ENCODE assay signal across 8 cellular contexts in genomic region chr5:141878186-141878770, GRCh38. TPM values are rescaled to one million over a fixed set of nuclear protein-coding genes. Genes with fewer than 3 reads are reported as not detected.
A peak's percentile ranks its signal among the peaks of the same experiment; 100 is the strongest.
DNase-seq lines count a peak whose midpoint lies in the region; ATAC-seq, FAIRE-seq and TF ChIP-seq lines count a peak whose summit lies in the region.

PCDH1 (minus strand) TSS chr5:141878410; CDS start chr5:141878262, 148 bp downstream.

- FAIRE-seq in GM19239 (lab: Jason Lieb, UNC), result no peak

- peaks cover 37% of the 10 kb centered on the region for H3K4me1 ChIP-seq in MM.1S (ENCODE audit: low read length)
- peaks cover 29% of the 10 kb centered on the region for H3K4me1 ChIP-seq in adipocyte (ENCODE audit: control insufficient read depth, insufficient read depth, low read length)
- peaks cover 7% of the 10 kb centered on the region for H3K4me1 ChIP-seq in cardiac muscle cell (ENCODE audit: low read depth)

- H3K4me3 ChIP-seq in MM.1S (ENCODE audit: low read length) (peak within 1 kb of the TSS; percentile 71), adipocyte (ENCODE audit: low read length) (peak within 1 kb of the TSS; percentile 76), cardiac muscle cell (peak within 1 kb of the TSS; percentile 69)

- TF ChIP-seq CTCF in MM.1S (IDR thresholded peaks at IDR 0.05; ENCODE audit: low read length), result no peak
- TF ChIP-seq CTCF in cardiac muscle cell (IDR thresholded peaks at IDR 0.05; ENCODE audit: low read depth, low read length), result no peak

- peak within 1 kb of the TSS; percentile 38; the same call in 1 of the 2 replicates for H3K27ac ChIP-seq in MM.1S (ENCODE audit: low read length)
- no peak within 1 kb of the TSS for H3K27ac ChIP-seq in cardiac muscle cell

- H3K9me2 ChIP-seq in MM.1S (replicated peaks; ENCODE audit: insufficient read depth, low read length), result no peaks in the 10 kb centered on the region

- no peaks in the 10 kb centered on the region for H4K20me1 ChIP-seq in MM.1S (ENCODE audit: insufficient read depth, low read length)

- H3K4me2 ChIP-seq in MM.1S (ENCODE audit: low read depth, low read length), result peak within 1 kb of the TSS; percentile 97

- peak within 1 kb of the TSS; percentile 67 for H2AFZ ChIP-seq in MM.1S (ENCODE audit: low read length)

- ATAC-seq in GM19395 (IDR thresholded peaks at IDR 0.05; ENCODE audit: unreplicated experiment), result no peak

- no peaks in the 10 kb centered on the region for H3K79me2 ChIP-seq in MM.1S (ENCODE audit: low read length)

- H3K9me3 ChIP-seq in MM.1S (replicated peaks; ENCODE audit: insufficient read depth, low read length), result no peaks in the 10 kb centered on the region
- no peaks in the 10 kb centered on the region for H3K9me3 ChIP-seq in adipocyte (ENCODE audit: control insufficient read depth, low read length)
- H3K9me3 ChIP-seq in cardiac muscle cell (ENCODE audit: low read depth), result no peaks in the 10 kb centered on the region

- peaks cover 4% of the 10 kb centered on the region for H3F3A ChIP-seq in MM.1S (ENCODE audit: insufficient read depth, low read length)

- DNase-seq in Caki2 (ENCODE audit: low read depth), result no peak
- peak; percentile 62 for DNase-seq in MM.1S
- peak; percentile 72 for DNase-seq in adipocyte (ENCODE audit: low read depth)
- peak; percentile 59 to 74 for DNase-seq in cardiac muscle cell (ENCODE audit: low read depth in 1 of 2, low spot score in 1 of 2)
- DNase-seq in nucleus accumbens (lab: John Stamatoyannopoulos, UW), result peak in 42 of 56 donors; percentile 32 to 86 (median 73)
- no peak for DNase-seq in GM19239 (ENCODE audit: insufficient read length, low spot score)
- DNase-seq in NK-92 treated with Interleukin-12 subunit alpha and Interleukin-12 subunit beta, amount 100 ng/mL, for 24 hours (lab: John Stamatoyannopoulos, UW), result no peak

- peak within 1 kb of the TSS; percentile 70 for H3K9ac ChIP-seq in MM.1S (ENCODE audit: low read length)
- H3K9ac ChIP-seq in adipocyte (ENCODE audit: low read length), result no peak within 1 kb of the TSS

- H3K27me3 ChIP-seq in MM.1S (replicated peaks; ENCODE audit: insufficient read depth, low read length), result peaks cover 32% of the 10 kb centered on the region
- peaks cover 72% of the 10 kb centered on the region for H3K27me3 ChIP-seq in adipocyte (replicated peaks; ENCODE audit: control insufficient read depth, insufficient read depth, low read length)
- H3K27me3 ChIP-seq in cardiac muscle cell, result peaks cover 88% of the 10 kb centered on the region

- H3K36me3 ChIP-seq in MM.1S (replicated peaks; ENCODE audit: insufficient read depth, low read length) (no peaks in the 10 kb centered on the region), adipocyte (ENCODE audit: control insufficient read depth, insufficient read depth, low read length, severe bottlenecking) (no peaks in the 10 kb centered on the region), cardiac muscle cell (no peaks in the 10 kb centered on the region)

- in situ Hi-C loops in Caki2 (cut with HindIII; ENCODE audit: low pct_unique_long_range_greater_than_20kb, low sequenced_read_pairs), result no loop called here

RNA-seq across cellular contexts. Expression of gene PCDH1, which starts in this region (rescaled TPM):
- 27.3 and 41.1 TPM in 2 replicates for total RNA-seq in Caki2 (2014; rRNA removed; shearing (Covaris generic); ENCODE audit: low replicate concordance)
- total RNA-seq in cardiac muscle cell, result 0.46 and 0.63 TPM in 2 replicates
- 0.77 and 1.2 TPM in 2 replicates for polyA plus RNA-seq in cardiac muscle cell

Comparison
In these comparisons a context has a peak if more than half of its experiments do, and no peak if none do; other contexts are left out.
1. RNA of gene PCDH1 (total RNA-seq): 27.3 to 41.1 TPM in Caki2; 0.46 to 0.63 TPM in cardiac muscle cell; every median in the first group is over 10 times any median in the second.
2. DNase-seq: peak in MM.1S (single experiment), adipocyte (single experiment), cardiac muscle cell (2 of 2) and nucleus accumbens (42 of 56); none in Caki2 (single experiment), GM19239 (single experiment) and NK-92 treated with Interleukin-12 subunit alpha and Interleukin-12 subunit beta, amount 100 ng/mL, for 24 hours (single experiment).
3. Peak in every context shown above with its lines, with median percentiles within 50 percentile points of each other: H3K4me3 ChIP-seq.